ENCODE assay signal across 8 cellular contexts in genomic region chr3:4290272-4290893, GRCh38. TPM values are rescaled to one million over a fixed set of nuclear protein-coding genes. Genes with fewer than 3 reads are reported as not detected.
DNase-seq lines count a peak whose midpoint lies in the region; ATAC-seq and TF ChIP-seq lines count a peak whose summit lies in the region.

No MANE protein-coding gene starts in this region.

- H3K27me3 Mint-ChIP-seq in activated T-cell treated with anti-CD3 and anti-CD28 coated beads, Interleukin-2, amount 50 U/mL, for 72 hours (ENCODE audit: low read depth): no peaks in the 10 kb centered on the region

- POLR2A ChIA-PET in HEK293T (lab: Yijun Ruan, JAX): no interaction called here

- no peaks in the 10 kb centered on the region for H3K36me3 Mint-ChIP-seq in activated T-cell treated with anti-CD3 and anti-CD28 coated beads, Interleukin-2, amount 50 U/mL, for 72 hours (ENCODE audit: insufficient read depth in 2 of 2)

- H3K4me3 ChIP-seq in NB4 (ENCODE audit: low read depth, low read length) (no peak overlapping the region), sigmoid colon (no peak overlapping the region)

- TF ChIP-seq POLR2A in NB4 (IDR thresholded peaks at IDR 0.05; ENCODE audit: extremely low read depth, insufficient read length) (no peak), sigmoid colon (IDR thresholded peaks at IDR 0.05) (no peak)

- TF ChIP-seq CTCF in NB4 (IDR thresholded peaks at IDR 0.05; ENCODE audit: low read depth, low read length) (peak; percentile 73), sigmoid colon (IDR thresholded peaks at IDR 0.05) (peak; percentile 41 to 96 (median 82))

- no peak overlapping the region for H3K4me3 Mint-ChIP-seq in activated T-cell treated with anti-CD3 and anti-CD28 coated beads, Interleukin-2, amount 50 U/mL, for 72 hours

- H3K9me3 Mint-ChIP-seq in activated T-cell treated with anti-CD3 and anti-CD28 coated beads, Interleukin-2, amount 50 U/mL, for 72 hours: no peaks in the 10 kb centered on the region

- 6 to 14% methylated on average over 5 of the region's 5 CpGs for WGBS in sigmoid colon, 2 donors

- no peak for ATAC-seq in activated T-cell treated with anti-CD3 and anti-CD28 coated beads, Interleukin-2, amount 50 U/mL, for 72 hours (replicated peaks in 1 of 2)

- TF ChIP-seq EP300 in sigmoid colon (IDR thresholded peaks at IDR 0.05): no peak

- no peaks in the 10 kb centered on the region for H3K9me3 ChIP-seq in sigmoid colon

- DNase-seq in AG08396 (ENCODE audit: low spot score) (peak; percentile 32), GM03348 (ENCODE audit: low spot score) (peak; percentile 49), HEK293T (ENCODE audit: extremely low spot score) (peak; percentile 39), NB4 (ENCODE audit: low read depth) (peak; percentile 59), glomerular endothelial cell (ENCODE audit: extremely low read depth, low read depth, low spot score) (peak; percentile 44), sigmoid colon (no peak), KG1 (lab: John Stamatoyannopoulos, UW) (no peak)
- DNase-seq in activated T-cell treated with anti-CD3 and anti-CD28 coated beads, Interleukin-2, amount 50 U/mL, for 72 hours: peak; percentile 27 to 37

- H3K4me1 ChIP-seq in sigmoid colon: no peaks in the 10 kb centered on the region

- intact Hi-C loops in sigmoid colon (cut with DNase I): loop anchor here (10.0 kb wide), 1 partner anchor 904 kb away; no protein-coding TSS in a partner anchor

- H3K27me3 ChIP-seq in sigmoid colon: no peaks in the 10 kb centered on the region

- no peaks in the 10 kb centered on the region for H3K36me3 ChIP-seq in sigmoid colon

- H3K27ac ChIP-seq in sigmoid colon: no peak overlapping the region

- H3K27ac Mint-ChIP-seq in activated T-cell treated with anti-CD3 and anti-CD28 coated beads, Interleukin-2, amount 50 U/mL, for 72 hours: no peak overlapping the region

- CTCF ChIA-PET in HEK293T (lab: Yijun Ruan, JAX): interaction anchor here (0.7 to 1.0 kb wide), 3 partner anchors 12 to 1090 kb away, joined by 3 to 4 read pairs (median 4); no protein-coding TSS in a partner anchor

- H3K4me1 Mint-ChIP-seq in activated T-cell treated with anti-CD3 and anti-CD28 coated beads, Interleukin-2, amount 50 U/mL, for 72 hours (ENCODE audit: low read depth): peaks cover 16% of the 10 kb centered on the region

TF ChIP-seq in HEK293T, 16 proteins besides CTCF, POLR2A, EP300 and RAD21:
- no peak for TF ChIP-seq CTBP1 (IDR thresholded peaks at IDR 0.05; ENCODE audit: borderline replicate concordance)
- TF ChIP-seq BHLHE40 (IDR thresholded peaks at IDR 0.05; ENCODE audit: borderline replicate concordance): no peak
- no peak for TF ChIP-seq FOXA1 (IDR thresholded peaks at IDR 0.05)
- TF ChIP-seq, protein P1, sequence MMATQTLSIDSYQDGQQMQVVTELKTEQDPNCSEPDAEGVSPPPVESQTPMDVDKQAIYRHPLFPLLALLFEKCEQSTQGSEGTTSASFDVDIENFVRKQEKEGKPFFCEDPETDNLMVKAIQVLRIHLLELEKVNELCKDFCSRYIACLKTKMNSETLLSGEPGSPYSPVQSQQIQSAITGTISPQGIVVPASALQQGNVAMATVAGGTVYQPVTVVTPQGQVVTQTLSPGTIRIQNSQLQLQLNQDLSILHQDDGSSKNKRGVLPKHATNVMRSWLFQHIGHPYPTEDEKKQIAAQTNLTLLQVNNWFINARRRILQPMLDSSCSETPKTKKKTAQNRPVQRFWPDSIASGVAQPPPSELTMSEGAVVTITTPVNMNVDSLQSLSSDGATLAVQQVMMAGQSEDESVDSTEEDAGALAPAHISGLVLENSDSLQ (IDR thresholded peaks at IDR 0.05): no peak
- no peak for TF ChIP-seq L3MBTL2 (conservative IDR thresholded peaks at IDR 0.05)
- TF ChIP-seq TARDBP (IDR thresholded peaks at IDR 0.05): no peak
- no peak for TF ChIP-seq ARNT (IDR thresholded peaks at IDR 0.05)
- TF ChIP-seq ELF4 (IDR thresholded peaks at IDR 0.05): no peak
- no peak for TF ChIP-seq NFRKB (IDR thresholded peaks at IDR 0.05)
- no peak for TF ChIP-seq HDGF (IDR thresholded peaks at IDR 0.05; ENCODE audit: borderline replicate concordance)
- TF ChIP-seq FOXM1 (IDR thresholded peaks at IDR 0.05; ENCODE audit: borderline replicate concordance): no peak
- TF ChIP-seq LEF1 (IDR thresholded peaks at IDR 0.05; ENCODE audit: borderline replicate concordance): no peak
- no peak for TF ChIP-seq ZNF384 (IDR thresholded peaks at IDR 0.05)
- TF ChIP-seq SP1 (IDR thresholded peaks at IDR 0.05): no peak
- TF ChIP-seq FOXK2 (IDR thresholded peaks at IDR 0.05): no peak
- no peak for TF ChIP-seq SUZ12 (IDR thresholded peaks at IDR 0.05)
TF ChIP-seq in HEK293T: peak in this region for 0.

RNA-seq across cellular contexts. Expression of gene SETMAR, which starts 12.8 kb away (rescaled TPM):
- 10 to 100 TPM in 1 of 2 donors, 1 to 10 TPM in 1; 7.5 to 10.6 TPM for total RNA-seq in activated T-cell treated with anti-CD3 and anti-CD28 coated beads, Interleukin-2, amount 50 U/mL, for 72 hours
- total RNA-seq in glomerular endothelial cell (9.6 and 12.4 TPM in 2 replicates), sigmoid colon (10 to 100 TPM; 15.3 to 36.4 (median 28.6) TPM)
- polyA plus RNA-seq in sigmoid colon: 10 to 100 TPM in 2 of 3 donors, 1 to 10 TPM in 1; 8.8 to 12.6 (median 10.6) TPM

Comparison
In these comparisons a context has a peak if more than half of its experiments do, and no peak if none do; other contexts are left out.
1. DNase-seq: peak in AG08396 (single experiment), GM03348 (single experiment), HEK293T (single experiment), NB4 (single experiment), activated T-cell treated with anti-CD3 and anti-CD28 coated beads, Interleukin-2, amount 50 U/mL, for 72 hours (2 of 2) and glomerular endothelial cell (single experiment); none in sigmoid colon (single experiment) and KG1 (single experiment).